Comparison of ENCODE assay signal across 8 cellular contexts in genomic region chr2:69026026-69026425, GRCh38. TPM values are rescaled to one million over a fixed set of nuclear protein-coding genes. Genes with fewer than 3 reads are reported as not detected.
DNase-seq lines count a peak whose midpoint lies in the region; ATAC-seq and TF ChIP-seq lines count a peak whose summit lies in the region.

No MANE protein-coding gene starts in this region.

- H3F3A ChIP-seq in SK-N-SH (replicated peaks; ENCODE audit: insufficient read depth) = peaks cover under 1% of the 10 kb centered on the region

- no peak overlapping the region for H3K27ac ChIP-seq in SK-N-SH (ENCODE audit: low read depth in 2 of 2, low read length in 1 of 2)
- H3K27ac ChIP-seq in SJCRH30 = no peak overlapping the region

- CTCF ChIA-PET in SK-N-SH (lab: Yijun Ruan, JAX) = interaction anchor here (1.0 to 1.5 kb wide), 4 partner anchors 8 to 282 kb away, joined by 3 to 5 read pairs (median 4); no protein-coding TSS in a partner anchor

- H3K27me3 ChIP-seq in SK-N-SH (ENCODE audit: insufficient read depth) (no peaks in the 10 kb centered on the region), SJCRH30 (no peaks in the 10 kb centered on the region)

- TF ChIP-seq CTCF in SK-N-SH (IDR thresholded peaks at IDR 0.05) (peak; percentile 42), fibroblast of the aortic adventitia (IDR thresholded peaks at IDR 0.05; ENCODE audit: insufficient read depth, low read length) (peak; percentile 50), retinal pigment epithelial cell (conservative IDR thresholded peaks at IDR 0.05; ENCODE audit: low read depth, low read length) (peak; percentile 55)

- TF ChIP-seq EP300 in SK-N-SH (IDR thresholded peaks at IDR 0.05; ENCODE audit: borderline replicate concordance in 1 of 2, low read depth in 1 of 2, low read length in 1 of 2) = no peak

- H3K9me3 ChIP-seq in SK-N-SH (0 out of 2 replicates have a peak, but pooled peaks cover 13% of the 10 kb centered on the region), SJCRH30 (replicated peaks) (no peaks in the 10 kb centered on the region)

- no peaks in the 10 kb centered on the region for H3K9me2 ChIP-seq in SK-N-SH

- 90% methylated on average over 4 of the region's 4 CpGs for WGBS in SK-N-SH (ENCODE audit: low lambda C conversion rate)

- POLR2A ChIA-PET in SK-N-SH (lab: Yijun Ruan, JAX) = no interaction called here

- ATAC-seq in SK-N-SH treated with all-trans-retinoic acid at 6 μM for 48 hours = no peak
- no peak for ATAC-seq in GM21717 (IDR thresholded peaks at IDR 0.05; ENCODE audit: unreplicated experiment)
- no peak for ATAC-seq in GM21390 (IDR thresholded peaks at IDR 0.05; ENCODE audit: unreplicated experiment)

- TF ChIP-seq RAD21 in SK-N-SH (IDR thresholded peaks at IDR 0.05; ENCODE audit: low read length) = peak; percentile 66

- H2AFZ ChIP-seq in SK-N-SH (ENCODE audit: low read depth) = no peak overlapping the region

- H3K36me3 ChIP-seq in SK-N-SH (replicated peaks in 1 of 2; ENCODE audit: control insufficient read depth in 1 of 2, insufficient read depth in 2 of 2, low read length in 1 of 2) (peaks cover 0 to 30% of the 10 kb centered on the region in 2 experiments), SJCRH30 (peaks cover 8% of the 10 kb centered on the region)

- H3K4me1 ChIP-seq in SK-N-SH (ENCODE audit: control insufficient read depth in 1 of 2, insufficient read depth in 2 of 2, low read depth in 1 of 2, low read length in 1 of 2) (peaks cover 9 to 14% of the 10 kb centered on the region in 2 experiments; a peak in 3 of 4 replicates), SJCRH30 (peaks cover 6% of the 10 kb centered on the region)

- H3K9ac ChIP-seq in SK-N-SH = no peak overlapping the region

- peaks cover 99% of the 10 kb centered on the region for H3K79me2 ChIP-seq in SK-N-SH (ENCODE audit: insufficient read depth)

- DNase-seq in SK-N-SH (no peak), SJCRH30 (peak; percentile 24 to 67), fibroblast of the aortic adventitia (ENCODE audit: low read depth) (peak; percentile 58), retinal pigment epithelial cell (ENCODE audit: low read depth) (no peak)
- DNase-seq in Jurkat, Clone E6-1 (ENCODE audit: low read depth, low spot score) = peak; percentile 20

- peaks cover 71% of the 10 kb centered on the region for H4K20me1 ChIP-seq in SK-N-SH (ENCODE audit: insufficient read depth)

- H3K4me3 ChIP-seq in SK-N-SH (ENCODE audit: low read depth in 2 of 2, low read length in 1 of 2) = no peak overlapping the region
- no peak overlapping the region for H3K4me3 ChIP-seq in Jurkat, Clone E6-1 (ENCODE audit: low read length)
- H3K4me3 ChIP-seq in SJCRH30 = no peak overlapping the region
- no peak overlapping the region for H3K4me3 ChIP-seq in fibroblast of the aortic adventitia (ENCODE audit: low read depth, low read length)
- no peak overlapping the region for H3K4me3 ChIP-seq in retinal pigment epithelial cell (ENCODE audit: low read length)

- H3K4me2 ChIP-seq in SK-N-SH = no peak overlapping the region

TF ChIP-seq in SK-N-SH, 30 proteins besides CTCF, POLR2A, EP300 and RAD21:
- peak; percentile 34; the same call in 1 of the 2 replicates for TF ChIP-seq SMC3 (IDR thresholded peaks at IDR 0.05; ENCODE audit: low read depth, low read length)
- no peak for TF ChIP-seq ZBTB33 (IDR thresholded peaks at IDR 0.05; ENCODE audit: borderline replicate concordance, low read depth)
- TF ChIP-seq TCF12 (IDR thresholded peaks at IDR 0.05) = no peak
- no peak for TF ChIP-seq FOXJ3 (CRISPR knock-in tag; IDR thresholded peaks at IDR 0.05)

TF ChIP-seq in SK-N-SH treated with all-trans-retinoic acid at 6 μM for 48 hours, 23 proteins besides CTCF, POLR2A, EP300 and RAD21 (continues in another document):
- TF ChIP-seq ZNF70 (CRISPR knock-in tag; IDR thresholded peaks at IDR 0.05) = no peak
- no peak for TF ChIP-seq TCF4 (CRISPR knock-in tag; IDR thresholded peaks at IDR 0.05; ENCODE audit: borderline replicate concordance)
- TF ChIP-seq GLIS3 (CRISPR knock-in tag; IDR thresholded peaks at IDR 0.05) = no peak
- no peak for TF ChIP-seq TSHZ2 (CRISPR knock-in tag; IDR thresholded peaks at IDR 0.05)
- no peak for TF ChIP-seq RARB (CRISPR knock-in tag; IDR thresholded peaks at IDR 0.05)
- no peak for TF ChIP-seq ESRRG (CRISPR knock-in tag; IDR thresholded peaks at IDR 0.05)
- no peak for TF ChIP-seq PATZ1 (CRISPR knock-in tag; IDR thresholded peaks at IDR 0.05; ENCODE audit: borderline replicate concordance)
- TF ChIP-seq CSDC2 (CRISPR knock-in tag; IDR thresholded peaks at IDR 0.05) = no peak
- no peak for TF ChIP-seq CREB5 (CRISPR knock-in tag; IDR thresholded peaks at IDR 0.05; ENCODE audit: low read depth)
- TF ChIP-seq BACH2 (CRISPR knock-in tag; IDR thresholded peaks at IDR 0.05; ENCODE audit: borderline replicate concordance) = no peak
- no peak for TF ChIP-seq ZFP3 (CRISPR knock-in tag; IDR thresholded peaks at IDR 0.05)
- no peak for TF ChIP-seq CSRNP3 (CRISPR knock-in tag; IDR thresholded peaks at IDR 0.05)

RNA-seq across cellular contexts. Expression of gene ANTXR1, which starts 13.0 kb away (rescaled TPM):
- 106 and 114 TPM in 2 replicates for polyA plus RNA-seq in SK-N-SH (2012; rRNA removed)
- 152 and 155 TPM in 2 replicates for polyA plus RNA-seq in SK-N-SH (2012; cell fraction: cytosol; rRNA removed)
- 63.7 and 109 TPM in 2 replicates for polyA plus RNA-seq in SK-N-SH (2012; cell fraction: nucleus; rRNA removed)
- 5.5 TPM for polyA plus RNA-seq in Jurkat, Clone E6-1 (2012; ENCODE audit: insufficient read depth, insufficient read length)
- 60.9 and 67.4 TPM in 2 replicates for total RNA-seq in SJCRH30 (2014; rRNA removed; shearing (Covaris generic))
- total RNA-seq in fibroblast of the aortic adventitia (ENCODE audit: low replicate concordance) = 31.5 and 61.5 TPM in 2 replicates

RNA-seq across cellular contexts. Expression of gene GKN1, which starts 51.6 kb away (rescaled TPM):
- polyA plus RNA-seq in SK-N-SH (2012; rRNA removed) = not detected in 2 replicates
- 0.09 TPM in 1 of 2 replicates, not detected in the other for polyA plus RNA-seq in SK-N-SH (2012; cell fraction: cytosol; rRNA removed)
- polyA plus RNA-seq in SK-N-SH (2012; cell fraction: nucleus; rRNA removed) = not detected in 2 replicates
- not detected for polyA plus RNA-seq in Jurkat, Clone E6-1 (2012; ENCODE audit: insufficient read depth, insufficient read length)
- not detected in 2 replicates for total RNA-seq in SJCRH30 (2014; rRNA removed; shearing (Covaris generic))
- not detected in 2 replicates for total RNA-seq in fibroblast of the aortic adventitia (ENCODE audit: low replicate concordance)

Comparison
In these comparisons a context has a peak if more than half of its experiments do, and no peak if none do; other contexts are left out.
1. DNase-seq: peak in Jurkat, Clone E6-1 (single experiment), SJCRH30 (2 of 2) and fibroblast of the aortic adventitia (single experiment); none in SK-N-SH (single experiment) and retinal pigment epithelial cell (single experiment).
2. Peak in every context shown above with its lines, with median percentiles within 50 percentile points of each other: CTCF ChIP-seq.